In the genomic region with DNA sequence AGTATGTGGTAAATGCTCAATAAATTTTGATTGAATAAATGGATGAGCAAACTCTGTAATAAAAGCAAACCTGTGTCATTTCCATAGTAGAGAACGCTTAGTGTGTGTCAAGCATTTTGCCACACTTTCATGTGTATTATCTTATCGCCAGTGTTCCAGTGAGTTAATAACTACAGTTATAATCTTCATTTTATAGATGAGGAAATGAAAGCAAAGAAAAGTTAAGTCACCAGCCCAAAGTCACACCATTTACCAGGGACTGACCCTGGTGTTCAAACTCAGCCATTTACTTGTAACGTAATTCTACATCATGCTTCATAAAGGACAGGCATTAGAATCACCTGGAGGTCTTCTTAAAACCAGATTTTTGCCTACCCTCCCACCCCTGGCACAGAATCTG, we compare ENCODE assay signal across 24 cellular contexts.
"Had no signal": no experiment of that assay in that cellular context is flagged by ENCODE, and none has a peak within 500 bp of the region (broad histone marks: within the 10 kb centered on the region; RNA-seq: fewer than 3 reads in every experiment).

No MANE protein-coding gene starts in this region.

- H3K4me3 ChIP-seq: K562, PC-9 had no signal

- H3K4me3 Mint-ChIP-seq: activated CD4-positive, alpha-beta T cell treated with anti-CD3 and anti-CD28 coated beads, Interleukin-2, amount 10 ng/mL, durations not matched to agents 24 days and 14 days; activated naive CD4-positive, alpha-beta T cell treated with anti-CD3 and anti-CD28 coated beads, Interleukin-2, amount 10 ng/mL, durations not matched to agents 7 days and 5 days; activated naive CD8-positive, alpha-beta T cell; activated naive CD8-positive, alpha-beta T cell treated with anti-CD3 and anti-CD28 coated beads, Interleukin-2, amount 50 U/mL, for 24 hours; brain had no signal

- H3K27ac Mint-ChIP-seq: activated CD4-positive, alpha-beta T cell treated with anti-CD3 and anti-CD28 coated beads, Interleukin-2, amount 10 ng/mL, durations not matched to agents 24 days and 14 days; activated naive CD4-positive, alpha-beta T cell treated with anti-CD3 and anti-CD28 coated beads, Interleukin-2, amount 10 ng/mL, durations not matched to agents 7 days and 5 days; activated naive CD8-positive, alpha-beta T cell; activated naive CD8-positive, alpha-beta T cell treated with anti-CD3 and anti-CD28 coated beads, Interleukin-2, amount 50 U/mL, for 24 hours had no signal

- ATAC-seq: activated naive CD8-positive, alpha-beta T cell treated with anti-CD3 and anti-CD28 coated beads, Interleukin-2, amount 50 U/mL, for 24 hours; K562 had no signal

- DNase-seq: activated CD4-positive, alpha-beta T cell treated with anti-CD3 and anti-CD28 coated beads, Interleukin-2, amount 10 ng/mL, durations not matched to agents 24 days and 14 days; activated CD4-positive, alpha-beta T cell treated with anti-CD3 and anti-CD28 coated beads, Interleukin-2, amount 50 U/mL, for 4 hours; activated CD8-positive, alpha-beta memory T cell treated with anti-CD3 and anti-CD28 coated beads, Interleukin-2, amount 50 U/mL, for 4 hours; activated effector memory CD4-positive, alpha-beta T cell treated with Interleukin-2 at 50 U/mL for 16 hours; activated naive CD4-positive, alpha-beta T cell treated with anti-CD3 and anti-CD28 coated beads, Interleukin-2, amount 10 ng/mL, durations not matched to agents 7 days and 5 days; activated naive CD8-positive, alpha-beta T cell treated with anti-CD3 and anti-CD28 coated beads, Interleukin-2, amount 50 U/mL, for 24 hours; activated T-cell treated with anti-CD3 and anti-CD28 coated beads, Interleukin-2, amount 50 U/mL, for 48 hours; anterior cingulate cortex; caudate nucleus; cerebellar nuclear complex; IMR-90; NCI-H1105 treated with DMSO at 0.1 percent for 48 hours; NCI-H1436; NCI-H1694 treated with DMSO at 0.1 percent for 48 hours; NCI-H2029; NCI-H345; NCI-H524 treated with DMSO at 0.1 percent for 48 hours; PC-9; Right ventricle myocardium superior; SW 1271; T1000 had no signal

- H3K27me3 Mint-ChIP-seq: activated CD4-positive, alpha-beta T cell treated with anti-CD3 and anti-CD28 coated beads, Interleukin-2, amount 10 ng/mL, durations not matched to agents 24 days and 14 days; activated naive CD4-positive, alpha-beta T cell treated with anti-CD3 and anti-CD28 coated beads, Interleukin-2, amount 10 ng/mL, durations not matched to agents 7 days and 5 days; activated naive CD8-positive, alpha-beta T cell; activated naive CD8-positive, alpha-beta T cell treated with anti-CD3 and anti-CD28 coated beads, Interleukin-2, amount 50 U/mL, for 24 hours; brain had no signal

- H3K4me1 Mint-ChIP-seq: activated naive CD4-positive, alpha-beta T cell treated with anti-CD3 and anti-CD28 coated beads, Interleukin-2, amount 10 ng/mL, durations not matched to agents 7 days and 5 days had no signal

- H3K9me3 Mint-ChIP-seq: activated naive CD4-positive, alpha-beta T cell treated with anti-CD3 and anti-CD28 coated beads, Interleukin-2, amount 10 ng/mL, durations not matched to agents 7 days and 5 days; activated naive CD8-positive, alpha-beta T cell treated with anti-CD3 and anti-CD28 coated beads, Interleukin-2, amount 50 U/mL, for 24 hours; brain had no signal

- H3K27ac ChIP-seq: PC-9 had no signal
